29 cellular contexts compared by ENCODE assay signal in genomic region chr9:73579823-73580222, GRCh38.
"Had no signal": no experiment of that assay in that cellular context is flagged by ENCODE, and none has a peak within 500 bp of the region (broad histone marks: within the 10 kb centered on the region; RNA-seq: fewer than 3 reads in every experiment).

No MANE protein-coding gene starts in this region.

- H3K27ac ChIP-seq: SJCRH30, SK-N-MC had no signal

- H3K27ac Mint-ChIP-seq: activated CD4-positive, alpha-beta T cell treated with anti-CD3 and anti-CD28 coated beads, Interleukin-2, amount 10 ng/mL, durations not matched to agents 24 days and 14 days; activated CD8-positive, alpha-beta T cell treated with anti-CD3 and anti-CD28 coated beads, Interleukin-2, amount 10 ng/mL, durations not matched to agents 7 days and 5 days; activated naive CD4-positive, alpha-beta T cell treated with anti-CD3 and anti-CD28 coated beads, Interleukin-2, amount 10 ng/mL, durations not matched to agents 7 days and 5 days; activated naive CD8-positive, alpha-beta T cell; activated naive CD8-positive, alpha-beta T cell treated with anti-CD3 and anti-CD28 coated beads, Interleukin-2, amount 50 U/mL, for 24 hours; brain had no signal

- H3K9me3 Mint-ChIP-seq: activated CD4-positive, alpha-beta T cell treated with anti-CD3 and anti-CD28 coated beads, Interleukin-2, amount 10 ng/mL, durations not matched to agents 24 days and 14 days; activated naive CD4-positive, alpha-beta T cell treated with anti-CD3 and anti-CD28 coated beads, Interleukin-2, amount 10 ng/mL, durations not matched to agents 7 days and 5 days; activated naive CD8-positive, alpha-beta T cell treated with anti-CD3 and anti-CD28 coated beads, Interleukin-2, amount 50 U/mL, for 24 hours; brain had no signal

- ATAC-seq: activated CD8-positive, alpha-beta T cell treated with anti-CD3 and anti-CD28 coated beads, Interleukin-2, amount 10 ng/mL, durations not matched to agents 7 days and 5 days; activated naive CD8-positive, alpha-beta T cell treated with anti-CD3 and anti-CD28 coated beads, Interleukin-2, amount 50 U/mL, for 24 hours; Panc1 had no signal

- H3K4me3 Mint-ChIP-seq: activated CD4-positive, alpha-beta T cell treated with anti-CD3 and anti-CD28 coated beads, Interleukin-2, amount 10 ng/mL, durations not matched to agents 24 days and 14 days; activated CD8-positive, alpha-beta T cell treated with anti-CD3 and anti-CD28 coated beads, Interleukin-2, amount 10 ng/mL, durations not matched to agents 7 days and 5 days; activated naive CD4-positive, alpha-beta T cell treated with anti-CD3 and anti-CD28 coated beads, Interleukin-2, amount 10 ng/mL, durations not matched to agents 7 days and 5 days; activated naive CD8-positive, alpha-beta T cell; activated naive CD8-positive, alpha-beta T cell treated with anti-CD3 and anti-CD28 coated beads, Interleukin-2, amount 50 U/mL, for 24 hours; brain had no signal

- DNase-seq: activated CD4-positive, alpha-beta T cell treated with anti-CD3 and anti-CD28 coated beads, Interleukin-2, amount 10 ng/mL, durations not matched to agents 24 days and 14 days; activated CD4-positive, alpha-beta T cell treated with anti-CD3 and anti-CD28 coated beads, Interleukin-2, amount 50 U/mL, for 48 hours; activated CD8-positive, alpha-beta T cell treated with anti-CD3 and anti-CD28 coated beads, Interleukin-2, amount 10 ng/mL, durations not matched to agents 7 days and 5 days; activated effector memory CD4-positive, alpha-beta T cell treated with Interleukin-2 at 50 U/mL for 16 hours; activated naive CD4-positive, alpha-beta T cell treated with anti-CD3 and anti-CD28 coated beads, Interleukin-2, amount 10 ng/mL, durations not matched to agents 7 days and 5 days; activated naive CD8-positive, alpha-beta T cell treated with anti-CD3 and anti-CD28 coated beads, Interleukin-2, amount 50 U/mL, for 24 hours; activated T-cell treated with anti-CD3 and anti-CD28 coated beads, Interleukin-2, amount 50 U/mL, for 48 hours; anterior cingulate cortex; caudate nucleus; cerebellar nuclear complex; Kasumi-1; KG1; MM.1S; MV-4-11; NCI-H1092; NCI-H146; NCI-H187; NCI-H2029 treated with DMSO at 0.1 percent for 48 hours; NCI-H2107; NCI-H2171; NCI-H510A; NCI-H526; SHP77; SJCRH30; T1000 had no signal

- H3K4me1 ChIP-seq: SJCRH30 had no signal

- H3K36me3 Mint-ChIP-seq: activated naive CD4-positive, alpha-beta T cell treated with anti-CD3 and anti-CD28 coated beads, Interleukin-2, amount 10 ng/mL, durations not matched to agents 7 days and 5 days; activated naive CD8-positive, alpha-beta T cell; brain had no signal

- H3K27me3 ChIP-seq: SJCRH30 had no signal

- H3K9me3 ChIP-seq: SJCRH30 had no signal

- H3K4me1 Mint-ChIP-seq: activated CD4-positive, alpha-beta T cell treated with anti-CD3 and anti-CD28 coated beads, Interleukin-2, amount 10 ng/mL, durations not matched to agents 24 days and 14 days; activated naive CD4-positive, alpha-beta T cell treated with anti-CD3 and anti-CD28 coated beads, Interleukin-2, amount 10 ng/mL, durations not matched to agents 7 days and 5 days; activated naive CD8-positive, alpha-beta T cell treated with anti-CD3 and anti-CD28 coated beads, Interleukin-2, amount 50 U/mL, for 24 hours had no signal

- H3K27me3 Mint-ChIP-seq: activated CD4-positive, alpha-beta T cell treated with anti-CD3 and anti-CD28 coated beads, Interleukin-2, amount 10 ng/mL, durations not matched to agents 24 days and 14 days; activated naive CD4-positive, alpha-beta T cell treated with anti-CD3 and anti-CD28 coated beads, Interleukin-2, amount 10 ng/mL, durations not matched to agents 7 days and 5 days; activated naive CD8-positive, alpha-beta T cell; activated naive CD8-positive, alpha-beta T cell treated with anti-CD3 and anti-CD28 coated beads, Interleukin-2, amount 50 U/mL, for 24 hours had no signal

- H3K36me3 ChIP-seq: SJCRH30 had no signal

- H3K4me3 ChIP-seq: SJCRH30, SK-N-MC had no signal
